8 cellular contexts compared by ENCODE assay signal in the genomic region with DNA sequence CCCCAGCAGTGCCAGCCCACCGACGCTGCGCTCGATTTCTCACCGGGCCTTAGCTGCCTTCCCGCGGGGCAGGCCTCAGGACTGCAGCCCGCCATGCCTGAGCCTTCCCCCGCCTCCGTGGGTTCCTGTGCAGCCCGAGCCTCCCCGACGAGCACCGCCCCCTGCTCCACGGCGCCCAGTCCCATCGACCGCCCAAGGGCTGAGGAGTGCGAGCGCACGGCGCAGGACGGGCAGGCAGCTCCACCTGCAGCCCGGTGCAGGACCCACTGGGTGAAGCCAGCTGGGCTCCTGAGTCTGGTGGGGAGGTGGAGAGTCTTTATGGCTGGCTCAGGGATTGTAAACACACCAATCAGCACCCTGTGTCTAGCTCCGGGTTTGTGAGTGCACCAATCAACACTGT. TPM values are rescaled to one million over a fixed set of nuclear protein-coding genes. Genes with fewer than 3 reads are reported as not detected.
DNase-seq lines count a peak whose midpoint lies in the region; ATAC-seq and TF ChIP-seq lines count a peak whose summit lies in the region.
"Not testable (repeated sequence)": the region's sequence is repeated elsewhere in the genome, so short reads cannot be mapped to it uniquely, and the experiment has no call there.

No MANE protein-coding gene starts in this region.

- peak; percentile 51 to 71 (median 71) for DNase-seq in CD4-positive, CD25-positive, alpha-beta regulatory T cell
- peak; percentile 80 for DNase-seq in activated CD8-positive, alpha-beta memory T cell treated with anti-CD3 and anti-CD28 coated beads, Interleukin-2, amount 10 ng/mL, durations not matched to agents 7 days and 5 days
- DNase-seq in epithelial cell of esophagus (ENCODE audit: low read depth), result peak; percentile 31
- peak; percentile 7 for DNase-seq in medulla oblongata (ENCODE audit: extremely low spot score)
- DNase-seq in stimulated activated CD4-positive, alpha-beta T cell treated with anti-CD3 and anti-CD28 coated beads, Interleukin-1b, Interleukin-23, amount 100 ng/mL, for 1 hour (ENCODE audit: low read depth in 2 of 2), result peak; percentile 4 to 29
- peak; percentile 25 to 76 (median 60) for DNase-seq in stimulated activated naive CD4-positive, alpha-beta T cell (lab: John Stamatoyannopoulos, UW)

- peak overlapping the region in 2 of 3 donors; percentile 8 to 73 for H3K27ac Mint-ChIP-seq in CD4-positive, CD25-positive, alpha-beta regulatory T cell
- peak overlapping the region; percentile 31 for H3K27ac Mint-ChIP-seq in T-helper 1 cell treated with Interleukin-12 subunit alpha and Interleukin-12 subunit beta and Interleukin-4 antibody, amounts not matched to agents 30 μg/mL and 1 μg/mL, for 36 hours
- peak overlapping the region; percentile 60 for H3K27ac Mint-ChIP-seq in activated CD8-positive, alpha-beta memory T cell treated with anti-CD3 and anti-CD28 coated beads, Interleukin-2, amount 10 ng/mL, durations not matched to agents 7 days and 5 days
- H3K27ac Mint-ChIP-seq in activated naive CD4-positive, alpha-beta T cell treated with anti-CD3 and anti-CD28 coated beads, Interleukin-2, amount 50 U/mL, for 24 hours, result not testable (repeated sequence)

- not testable (repeated sequence) for ATAC-seq in CD4-positive, CD25-positive, alpha-beta regulatory T cell (ENCODE audit: low read depth in 2 of 2); activated CD8-positive, alpha-beta memory T cell treated with anti-CD3 and anti-CD28 coated beads, Interleukin-2, amount 10 ng/mL, durations not matched to agents 7 days and 5 days

- H3K27ac ChIP-seq in CD4-positive, CD25-positive, alpha-beta regulatory T cell (ENCODE audit: insufficient read depth, low read length, poor library complexity, severe bottlenecking), result not testable (repeated sequence)

- not testable (repeated sequence) for H3K4me3 ChIP-seq in CD4-positive, CD25-positive, alpha-beta regulatory T cell (ENCODE audit: low read depth, low read length); epithelial cell of esophagus (ENCODE audit: low read length)

- peak overlapping the region; percentile 76 to 89 (median 84) for H3K4me3 Mint-ChIP-seq in CD4-positive, CD25-positive, alpha-beta regulatory T cell
- H3K4me3 Mint-ChIP-seq in T-helper 1 cell treated with Interleukin-12 subunit alpha and Interleukin-12 subunit beta and Interleukin-4 antibody, amounts not matched to agents 30 μg/mL and 1 μg/mL, for 36 hours, result peak overlapping the region; percentile 44
- H3K4me3 Mint-ChIP-seq in activated CD8-positive, alpha-beta memory T cell treated with anti-CD3 and anti-CD28 coated beads, Interleukin-2, amount 10 ng/mL, durations not matched to agents 7 days and 5 days, result peak overlapping the region; percentile 57
- peak overlapping the region; percentile 67 for H3K4me3 Mint-ChIP-seq in activated naive CD4-positive, alpha-beta T cell treated with anti-CD3 and anti-CD28 coated beads, Interleukin-2, amount 50 U/mL, for 24 hours

- not testable (repeated sequence) for H3K9me3 Mint-ChIP-seq in CD4-positive, CD25-positive, alpha-beta regulatory T cell; T-helper 1 cell treated with Interleukin-12 subunit alpha and Interleukin-12 subunit beta and Interleukin-4 antibody, amounts not matched to agents 30 μg/mL and 1 μg/mL, for 36 hours; activated CD8-positive, alpha-beta memory T cell treated with anti-CD3 and anti-CD28 coated beads, Interleukin-2, amount 10 ng/mL, durations not matched to agents 7 days and 5 days (ENCODE audit: low read depth); activated naive CD4-positive, alpha-beta T cell treated with anti-CD3 and anti-CD28 coated beads, Interleukin-2, amount 50 U/mL, for 24 hours

- not testable (repeated sequence) for H3K9me3 ChIP-seq in CD4-positive, CD25-positive, alpha-beta regulatory T cell (ENCODE audit: control insufficient read depth in 2 of 2, low read length in 2 of 2)

- TF ChIP-seq CTCF in epithelial cell of esophagus (IDR thresholded peaks at IDR 0.05; ENCODE audit: insufficient read depth, low read depth, low read length, missing control alignments), result peak; percentile 25

- H3K27me3 ChIP-seq in CD4-positive, CD25-positive, alpha-beta regulatory T cell (ENCODE audit: control insufficient read depth, insufficient read depth, low read length), result not testable (repeated sequence)

- H3K4me1 ChIP-seq in CD4-positive, CD25-positive, alpha-beta regulatory T cell (ENCODE audit: control insufficient read depth, insufficient read depth, low read length, poor library complexity, severe bottlenecking), result not testable (repeated sequence)

- not testable (repeated sequence) for H3K27me3 Mint-ChIP-seq in CD4-positive, CD25-positive, alpha-beta regulatory T cell; T-helper 1 cell treated with Interleukin-12 subunit alpha and Interleukin-12 subunit beta and Interleukin-4 antibody, amounts not matched to agents 30 μg/mL and 1 μg/mL, for 36 hours (ENCODE audit: low read depth); activated CD8-positive, alpha-beta memory T cell treated with anti-CD3 and anti-CD28 coated beads, Interleukin-2, amount 10 ng/mL, durations not matched to agents 7 days and 5 days; activated naive CD4-positive, alpha-beta T cell treated with anti-CD3 and anti-CD28 coated beads, Interleukin-2, amount 50 U/mL, for 24 hours

- not testable (repeated sequence) for H3K4me1 Mint-ChIP-seq in CD4-positive, CD25-positive, alpha-beta regulatory T cell; T-helper 1 cell treated with Interleukin-12 subunit alpha and Interleukin-12 subunit beta and Interleukin-4 antibody, amounts not matched to agents 30 μg/mL and 1 μg/mL, for 36 hours (ENCODE audit: low read depth); activated naive CD4-positive, alpha-beta T cell treated with anti-CD3 and anti-CD28 coated beads, Interleukin-2, amount 50 U/mL, for 24 hours
- peaks cover 11% of the 10 kb centered on the region for H3K4me1 Mint-ChIP-seq in activated CD8-positive, alpha-beta memory T cell treated with anti-CD3 and anti-CD28 coated beads, Interleukin-2, amount 10 ng/mL, durations not matched to agents 7 days and 5 days

- not testable (repeated sequence) for H3K36me3 ChIP-seq in CD4-positive, CD25-positive, alpha-beta regulatory T cell (ENCODE audit: control insufficient read depth, insufficient read depth, low read length)

- not testable (repeated sequence) for H3K36me3 Mint-ChIP-seq in CD4-positive, CD25-positive, alpha-beta regulatory T cell; T-helper 1 cell treated with Interleukin-12 subunit alpha and Interleukin-12 subunit beta and Interleukin-4 antibody, amounts not matched to agents 30 μg/mL and 1 μg/mL, for 36 hours (ENCODE audit: low read depth); activated CD8-positive, alpha-beta memory T cell treated with anti-CD3 and anti-CD28 coated beads, Interleukin-2, amount 10 ng/mL, durations not matched to agents 7 days and 5 days; activated naive CD4-positive, alpha-beta T cell treated with anti-CD3 and anti-CD28 coated beads, Interleukin-2, amount 50 U/mL, for 24 hours

- CTCF ChIA-PET in activated CD8-positive, alpha-beta memory T cell treated with anti-CD3 and anti-CD28 coated beads, Interleukin-2, amount 10 ng/mL, durations not matched to agents 7 days and 5 days (lab: Charles Lee), result interaction anchor here (0.9 to 2.6 kb wide), 9 partner anchors 9 to 377 kb away, joined by 3 to 12 read pairs (median 4); no protein-coding TSS in a partner anchor

RNA-seq across cellular contexts. Expression of a gene that starts 33.7 kb away (rescaled TPM):
- total RNA-seq in CD4-positive, CD25-positive, alpha-beta regulatory T cell, result 169 TPM
- 10 to 100 TPM; 58.1 to 67.2 (median 62.5) TPM for polyA plus RNA-seq in CD4-positive, CD25-positive, alpha-beta regulatory T cell
- 10 to 100 TPM; 34.8 to 35.9 TPM for total RNA-seq in activated CD8-positive, alpha-beta memory T cell treated with anti-CD3 and anti-CD28 coated beads, Interleukin-2, amount 10 ng/mL, durations not matched to agents 7 days and 5 days

Comparison
In these comparisons a context has a peak if more than half of its experiments do, and no peak if none do; other contexts are left out.
1. DNase-seq: peak in every context shown above with its lines; median percentile 80 in activated CD8-positive, alpha-beta memory T cell treated with anti-CD3 and anti-CD28 coated beads, Interleukin-2, amount 10 ng/mL, durations not matched to agents 7 days and 5 days; 71 in CD4-positive, CD25-positive, alpha-beta regulatory T cell; 60 in stimulated activated naive CD4-positive, alpha-beta T cell; 31 in epithelial cell of esophagus; 16 in stimulated activated CD4-positive, alpha-beta T cell treated with anti-CD3 and anti-CD28 coated beads, Interleukin-1b, Interleukin-23, amount 100 ng/mL, for 1 hour; 7 in medulla oblongata.